ENCODE assay signal across 9 cellular contexts in genomic region chr1:163561570-163562295, GRCh38.
DNase-seq lines count a peak whose midpoint lies in the region; ATAC-seq, FAIRE-seq and TF ChIP-seq lines count a peak whose summit lies in the region.
"Had no signal": no experiment of that assay in that cellular context is flagged by ENCODE, and none has a peak within 500 bp of the region (broad histone marks: within the 10 kb centered on the region; RNA-seq: fewer than 3 reads in every experiment).

No MANE protein-coding gene starts in this region.

- peaks cover 12% of the 10 kb centered on the region for H3K4me1 Mint-ChIP-seq in endothelial cell (ENCODE audit: unreplicated experiment)
- no peaks in the 10 kb centered on the region for H3K4me1 Mint-ChIP-seq in CD8-positive, alpha-beta memory T cell

- no peak overlapping the region for H3K9ac ChIP-seq in GM23248

- DNase-seq in GM23248 (peak; percentile 45), NCI-H526 (lab: John Stamatoyannopoulos, UW) (peak; percentile 70 to 82), endothelial cell (ENCODE audit: low spot score) (peak; percentile 5), pancreas (peak in 1 of 6 donors; percentile 9)
- DNase-seq in CD8-positive, alpha-beta memory T cell, result no peak
- DNase-seq: activated T-cell treated with anti-CD3 and anti-CD28 coated beads for 4 hours had no signal

- H3K27ac ChIP-seq in GM23248, result no peak overlapping the region
- H3K27ac ChIP-seq in pancreas, result no peak overlapping the region
- no peak overlapping the region for H3K27ac ChIP-seq in CD8-positive, alpha-beta memory T cell (ENCODE audit: low read depth, low read length)

- FAIRE-seq in pancreas (lab: Jason Lieb, UNC), result no peak

- H3K4me3 ChIP-seq in GM23248 (no peak overlapping the region), pancreas (no peak overlapping the region)
- H3K4me3 ChIP-seq in CD8-positive, alpha-beta memory T cell (ENCODE audit: low read length), result no peak overlapping the region

- H3K36me3 ChIP-seq in GM23248 (ENCODE audit: low read depth) (no peaks in the 10 kb centered on the region), pancreas (no peaks in the 10 kb centered on the region)
- H3K36me3 ChIP-seq in CD8-positive, alpha-beta memory T cell (ENCODE audit: insufficient read depth, low read length), result no peaks in the 10 kb centered on the region

- no peaks in the 10 kb centered on the region for H3F3A ChIP-seq in GM23248 (ENCODE audit: insufficient read depth)

- no peak overlapping the region for H2AFZ ChIP-seq in GM23248

- H3K4me1 ChIP-seq in GM23248 (ENCODE audit: insufficient read depth) (no peaks in the 10 kb centered on the region), pancreas (no peaks in the 10 kb centered on the region)
- H3K4me1 ChIP-seq in CD8-positive, alpha-beta memory T cell (ENCODE audit: insufficient read depth, low read length), result no peaks in the 10 kb centered on the region

- WGBS in GM23248 (ENCODE audit: low coverage in 1 of 2, low lambda C conversion rate in 2 of 2, missing lambda C conversion rate in 2 of 2), 2 experiments, result 35 to 36% methylated on average over 3 of the region's 3 CpGs
- 43 to 46% methylated on average over 3 of the region's 3 CpGs for WGBS in pancreas, 2 donors

- ATAC-seq in pancreas (peak in 2 of 4 donors; percentile 40 to 51), HG03108 (IDR thresholded peaks at IDR 0.05; ENCODE audit: unreplicated experiment) (no peak), GM19328 (IDR thresholded peaks at IDR 0.05; ENCODE audit: unreplicated experiment) (no peak), HG03432 (IDR thresholded peaks at IDR 0.05; ENCODE audit: unreplicated experiment) (no peak)

- no peak overlapping the region for H3K4me2 ChIP-seq in GM23248 (ENCODE audit: unreplicated experiment)

- H3K9me3 Mint-ChIP-seq in endothelial cell (ENCODE audit: unreplicated experiment), result no peaks in the 10 kb centered on the region
- H3K9me3 Mint-ChIP-seq in CD8-positive, alpha-beta memory T cell, result peaks cover 0 to 3% (median 0%) of the 10 kb centered on the region in 5 donors

- H3K4me3 Mint-ChIP-seq in endothelial cell (ENCODE audit: unreplicated experiment), result no peak overlapping the region
- no peak overlapping the region for H3K4me3 Mint-ChIP-seq in CD8-positive, alpha-beta memory T cell

- H3K9me3 ChIP-seq in GM23248 (ENCODE audit: low read depth) (no peaks in the 10 kb centered on the region), pancreas (peaks cover 0 to 3% (median 0%) of the 10 kb centered on the region in 4 donors)
- H3K9me3 ChIP-seq in CD8-positive, alpha-beta memory T cell (ENCODE audit: low read length), result no peaks in the 10 kb centered on the region

- CTCF ChIA-PET in CD8-positive, alpha-beta memory T cell (lab: Charles Lee), result no interaction called here

- H3K9me2 ChIP-seq in GM23248 (ENCODE audit: insufficient read depth), result no peaks in the 10 kb centered on the region

- intact Hi-C loops in pancreas (cut with DNase I), result no loop called here

- H3K79me2 ChIP-seq in GM23248 (ENCODE audit: insufficient read depth), result no peaks in the 10 kb centered on the region

- H3K27me3 Mint-ChIP-seq in endothelial cell (ENCODE audit: unreplicated experiment), result peaks cover 3% of the 10 kb centered on the region
- H3K27me3 Mint-ChIP-seq in CD8-positive, alpha-beta memory T cell, result peaks cover 0 to 3% of the 10 kb centered on the region in 2 donors

- no peak for TF ChIP-seq CTCF in endothelial cell (IDR thresholded peaks at IDR 0.05; ENCODE audit: unreplicated experiment)
- peak in 3 of 4 donors; percentile 6 to 13 (median 13) for TF ChIP-seq CTCF in pancreas (IDR thresholded peaks at IDR 0.05)

- H3K27ac Mint-ChIP-seq in endothelial cell (ENCODE audit: unreplicated experiment), result no peak overlapping the region
- no peak overlapping the region for H3K27ac Mint-ChIP-seq in CD8-positive, alpha-beta memory T cell

- H3K36me3 Mint-ChIP-seq in endothelial cell (ENCODE audit: low read depth, unreplicated experiment), result no peaks in the 10 kb centered on the region
- H3K36me3 Mint-ChIP-seq in CD8-positive, alpha-beta memory T cell, result no peaks in the 10 kb centered on the region

- H3K27me3 ChIP-seq in GM23248 (replicated peaks; ENCODE audit: insufficient read depth) (no peaks in the 10 kb centered on the region; the same call in 1 of the 2 replicates), pancreas (no peaks in the 10 kb centered on the region)
- H3K27me3 ChIP-seq in CD8-positive, alpha-beta memory T cell (ENCODE audit: insufficient read depth, low read length, poor library complexity, severe bottlenecking), result no peaks in the 10 kb centered on the region

- no peaks in the 10 kb centered on the region for H4K20me1 ChIP-seq in GM23248 (ENCODE audit: insufficient read depth)

- in situ Hi-C loops in GM23248 (cut with MboI), result no loop called here

- POLR2A ChIA-PET in CD8-positive, alpha-beta memory T cell (lab: Charles Lee), result no interaction called here

Comparison
In these comparisons a context has a peak if more than half of its experiments do, and no peak if none do; other contexts are left out.
1. DNase-seq: peak in GM23248 (single experiment), NCI-H526 (2 of 2) and endothelial cell (single experiment); none in CD8-positive, alpha-beta memory T cell (0 of 5).